Comparison of ENCODE assay signal across 28 cellular contexts in genomic region chr20:20459726-20460125, GRCh38.
"Had no signal": no experiment of that assay in that cellular context is flagged by ENCODE, and none has a peak within 500 bp of the region (broad histone marks: within the 10 kb centered on the region; RNA-seq: fewer than 3 reads in every experiment).

No MANE protein-coding gene starts in this region.

- H3K27me3 ChIP-seq: breast epithelium, colonic mucosa, dorsolateral prefrontal cortex, esophagus muscularis mucosa, heart left ventricle, neural progenitor cell, sigmoid colon had no signal

- H3K4me1 Mint-ChIP-seq: activated naive CD4-positive, alpha-beta T cell treated with anti-CD3 and anti-CD28 coated beads, Interleukin-2, amount 50 U/mL, for 24 hours; central memory CD8-positive, alpha-beta T cell had no signal

- DNase-seq: activated CD4-positive, alpha-beta T cell treated with anti-CD3 and anti-CD28 coated beads for 48 hours; activated CD4-positive, CD25-positive, alpha-beta regulatory T cell; activated CD8-positive, alpha-beta memory T cell treated with anti-CD3 and anti-CD28 coated beads, Interleukin-2, amount 10 ng/mL, durations not matched to agents 7 days and 5 days; activated CD8-positive, alpha-beta T cell treated with anti-CD3 and anti-CD28 coated beads for 36 hours; activated gamma-delta T cell treated with Interleukin-2 at 50 U/mL for 16 hours; activated T-cell treated with anti-CD3 and anti-CD28 coated beads for 4 hours; aorta; colonic mucosa; dorsolateral prefrontal cortex; heart left ventricle; left ventricle myocardium superior; mammary epithelial cell; naive thymus-derived CD8-positive, alpha-beta T cell; retina; sigmoid colon; stimulated activated CD4-positive, alpha-beta T cell treated with anti-CD3 and anti-CD28 coated beads, Interleukin-2, amount 100 ng/mL, for 48 hours; stimulated activated CD8-positive, alpha-beta memory T cell treated with anti-CD3 and anti-CD28 coated beads, Interleukin-4, amount 100 ng/mL, for 48 hours; stimulated activated naive B cell treated with anti-CD40 and anti-IgM and Interleukin-4, amounts not matched to agents 10 μg/mL and 1 μg/mL and 100 μg/mL, for 72 hours; T-helper 1 cell had no signal

- H3K36me3 Mint-ChIP-seq: mesothelial cell of epicardium had no signal

- H3K27ac ChIP-seq: breast epithelium, colonic mucosa, dorsolateral prefrontal cortex, esophagus muscularis mucosa, heart left ventricle, neural progenitor cell, sigmoid colon, thoracic aorta had no signal

- H3K9me3 Mint-ChIP-seq: activated CD8-positive, alpha-beta T cell treated with anti-CD3 and anti-CD28 coated beads for 36 hours; activated naive CD4-positive, alpha-beta T cell treated with anti-CD3 and anti-CD28 coated beads, Interleukin-2, amount 50 U/mL, for 24 hours; central memory CD8-positive, alpha-beta T cell; mesothelial cell of epicardium; naive thymus-derived CD8-positive, alpha-beta T cell; neural progenitor cell; stimulated activated naive B cell treated with anti-CD40 and anti-IgM and Interleukin-4, amounts not matched to agents 10 μg/mL and 1 μg/mL and 100 μg/mL, for 72 hours; type B pancreatic cell had no signal

- H3K36me3 ChIP-seq: breast epithelium, colonic mucosa, neural progenitor cell had no signal

- H3K4me3 ChIP-seq: breast epithelium, colonic mucosa, dorsolateral prefrontal cortex, esophagus muscularis mucosa, heart left ventricle, neural progenitor cell, sigmoid colon, thoracic aorta had no signal

- H3K9ac ChIP-seq: neural progenitor cell had no signal

- H3K27me3 Mint-ChIP-seq: activated CD8-positive, alpha-beta T cell treated with anti-CD3 and anti-CD28 coated beads for 36 hours; activated naive CD4-positive, alpha-beta T cell treated with anti-CD3 and anti-CD28 coated beads, Interleukin-2, amount 50 U/mL, for 24 hours; central memory CD8-positive, alpha-beta T cell; naive thymus-derived CD8-positive, alpha-beta T cell; progenitor cell of endocrine pancreas; stimulated activated naive B cell treated with anti-CD40 and anti-IgM and Interleukin-4, amounts not matched to agents 10 μg/mL and 1 μg/mL and 100 μg/mL, for 72 hours; type B pancreatic cell had no signal

- ATAC-seq: activated CD8-positive, alpha-beta memory T cell treated with anti-CD3 and anti-CD28 coated beads, Interleukin-2, amount 10 ng/mL, durations not matched to agents 7 days and 5 days; activated CD8-positive, alpha-beta T cell treated with anti-CD3 and anti-CD28 coated beads for 36 hours; heart left ventricle; left ventricle myocardium superior; naive thymus-derived CD8-positive, alpha-beta T cell; stimulated activated naive B cell treated with anti-CD40 and anti-IgM and Interleukin-4, amounts not matched to agents 10 μg/mL and 1 μg/mL and 100 μg/mL, for 72 hours had no signal

- H3K4me1 ChIP-seq: breast epithelium, colonic mucosa, sigmoid colon had no signal

- H3K4me3 Mint-ChIP-seq: activated CD8-positive, alpha-beta memory T cell treated with anti-CD3 and anti-CD28 coated beads, Interleukin-2, amount 10 ng/mL, durations not matched to agents 7 days and 5 days; activated CD8-positive, alpha-beta T cell treated with anti-CD3 and anti-CD28 coated beads for 36 hours; activated naive CD4-positive, alpha-beta T cell treated with anti-CD3 and anti-CD28 coated beads, Interleukin-2, amount 50 U/mL, for 24 hours; central memory CD8-positive, alpha-beta T cell; mesothelial cell of epicardium; naive thymus-derived CD8-positive, alpha-beta T cell; neural progenitor cell; stimulated activated naive B cell treated with anti-CD40 and anti-IgM and Interleukin-4, amounts not matched to agents 10 μg/mL and 1 μg/mL and 100 μg/mL, for 72 hours; type B pancreatic cell had no signal

- H3K27ac Mint-ChIP-seq: activated CD8-positive, alpha-beta memory T cell treated with anti-CD3 and anti-CD28 coated beads, Interleukin-2, amount 10 ng/mL, durations not matched to agents 7 days and 5 days; activated CD8-positive, alpha-beta T cell treated with anti-CD3 and anti-CD28 coated beads for 36 hours; activated naive CD4-positive, alpha-beta T cell treated with anti-CD3 and anti-CD28 coated beads, Interleukin-2, amount 50 U/mL, for 24 hours; mesothelial cell of epicardium; neural progenitor cell; progenitor cell of endocrine pancreas; stimulated activated naive B cell treated with anti-CD40 and anti-IgM and Interleukin-4, amounts not matched to agents 10 μg/mL and 1 μg/mL and 100 μg/mL, for 72 hours; type B pancreatic cell had no signal

- H3K9me3 ChIP-seq: breast epithelium, colonic mucosa, esophagus muscularis mucosa, heart left ventricle, sigmoid colon, thoracic aorta had no signal

- H2AFZ ChIP-seq: neural progenitor cell had no signal

- H3K4me2 ChIP-seq: neural progenitor cell had no signal
